Comparison of ENCODE assay signal across 1 cellular context in genomic region chr3:46565607-46566039, GRCh38.
TF ChIP-seq lines count a peak whose summit lies in the region.

No MANE protein-coding gene starts in this region.

TF ChIP-seq in HepG2, 621 proteins besides CTCF, POLR2A, EP300 and RAD21 (continued from another document and continues in another):
- TF ChIP-seq SMYD3 (CRISPR knock-in tag; IDR thresholded peaks at IDR 0.05) (no peak), SPEN (CRISPR knock-in tag; IDR thresholded peaks at IDR 0.05; ENCODE audit: low read depth) (no peak), ZBTB7B (CRISPR knock-in tag; IDR thresholded peaks at IDR 0.05) (no peak), PAWR (CRISPR knock-in tag; IDR thresholded peaks at IDR 0.05; ENCODE audit: borderline replicate concordance) (no peak), ZNF260 (CRISPR knock-in tag; IDR thresholded peaks at IDR 0.05; ENCODE audit: borderline replicate concordance, low read depth) (no peak), EEA1 (CRISPR knock-in tag; IDR thresholded peaks at IDR 0.05; ENCODE audit: borderline replicate concordance) (0 out of 2 replicates have a peak, but pooled peaks have one; percentile 44), PLRG1 (conservative IDR thresholded peaks at IDR 0.05) (no peak), CBX1 (IDR thresholded peaks at IDR 0.05; ENCODE audit: low read depth) (no peak), GATAD2A (CRISPR knock-in tag; IDR thresholded peaks at IDR 0.05) (peak; percentile 36; the same call in 1 of the 2 replicates), ZFP90 (CRISPR knock-in tag; IDR thresholded peaks at IDR 0.05; ENCODE audit: borderline replicate concordance) (0 out of 2 replicates have a peak, but pooled peaks have one; percentile 9), BRF2 (CRISPR knock-in tag; IDR thresholded peaks at IDR 0.05) (no peak), SP2 (CRISPR knock-in tag; IDR thresholded peaks at IDR 0.05) (no peak), ZFP1 (CRISPR knock-in tag; IDR thresholded peaks at IDR 0.05) (no peak), REXO4 (CRISPR knock-in tag; IDR thresholded peaks at IDR 0.05; ENCODE audit: borderline replicate concordance) (no peak), ATF4 (CRISPR knock-in tag; IDR thresholded peaks at IDR 0.05) (no peak), SALL1 (CRISPR knock-in tag; IDR thresholded peaks at IDR 0.05) (peak; percentile 50), GABPB1 (CRISPR knock-in tag; IDR thresholded peaks at IDR 0.05) (no peak), SNAPC2 (CRISPR knock-in tag; IDR thresholded peaks at IDR 0.05) (no peak), SP5 (CRISPR knock-in tag; IDR thresholded peaks at IDR 0.05; ENCODE audit: borderline replicate concordance, low read depth) (no peak), HOXD1 (CRISPR knock-in tag; IDR thresholded peaks at IDR 0.05) (no peak), TARDBP (CRISPR knock-in tag; IDR thresholded peaks at IDR 0.05) (no peak), CHD2 (IDR thresholded peaks at IDR 0.05; ENCODE audit: low read depth, low read length) (no peak), FOSL1 (CRISPR knock-in tag; IDR thresholded peaks at IDR 0.05; ENCODE audit: borderline replicate concordance) (no peak), KAT8 (CRISPR knock-in tag; IDR thresholded peaks at IDR 0.05) (peak; percentile 12; the same call in 1 of the 2 replicates), ZSCAN29 (CRISPR knock-in tag; conservative IDR thresholded peaks at IDR 0.05) (no peak), U2AF2 (IDR thresholded peaks at IDR 0.05; ENCODE audit: low read depth, low read length) (no peak), SSRP1 (CRISPR knock-in tag; IDR thresholded peaks at IDR 0.05) (no peak), ZNF775 (CRISPR knock-in tag; IDR thresholded peaks at IDR 0.05; ENCODE audit: borderline replicate concordance) (no peak), ZNF264 (CRISPR knock-in tag; IDR thresholded peaks at IDR 0.05) (no peak), PCBP1 (IDR thresholded peaks at IDR 0.05; ENCODE audit: borderline replicate concordance, low read depth, low read length) (no peak), ZNF468 (CRISPR knock-in tag; IDR thresholded peaks at IDR 0.05) (no peak), KDM4B (CRISPR knock-in tag; IDR thresholded peaks at IDR 0.05) (no peak; the same call in 1 of the 2 replicates), ZNF142 (CRISPR knock-in tag; IDR thresholded peaks at IDR 0.05) (no peak), GMEB2 (CRISPR knock-in tag; IDR thresholded peaks at IDR 0.05; ENCODE audit: low read depth) (no peak), RERE (CRISPR knock-in tag; IDR thresholded peaks at IDR 0.05; ENCODE audit: low read depth) (no peak), THAP9 (CRISPR knock-in tag; IDR thresholded peaks at IDR 0.05; ENCODE audit: borderline replicate concordance) (peak; percentile 54; the same call in 1 of the 2 replicates), ZNF567 (CRISPR knock-in tag; IDR thresholded peaks at IDR 0.05; ENCODE audit: borderline replicate concordance) (peak; percentile 46; the same call in 1 of the 2 replicates), ZSCAN30 (CRISPR knock-in tag; IDR thresholded peaks at IDR 0.05) (no peak), FOXK1 (CRISPR knock-in tag; IDR thresholded peaks at IDR 0.05; ENCODE audit: borderline replicate concordance, low read depth) (no peak), ZNF484 (CRISPR knock-in tag; IDR thresholded peaks at IDR 0.05; ENCODE audit: borderline replicate concordance, low read depth) (no peak), MEIS2 (CRISPR knock-in tag; IDR thresholded peaks at IDR 0.05) (0 out of 2 replicates have a peak, but pooled peaks have one; percentile 37), FLYWCH1 (CRISPR knock-in tag; IDR thresholded peaks at IDR 0.05) (no peak), ZNF276 (CRISPR knock-in tag; IDR thresholded peaks at IDR 0.05; ENCODE audit: low read depth) (no peak), MED1 (CRISPR knock-in tag; IDR thresholded peaks at IDR 0.05) (0 out of 2 replicates have a peak, but pooled peaks have one; percentile 4), ZFP36L2 (CRISPR knock-in tag; IDR thresholded peaks at IDR 0.05) (no peak), ZNF44 (CRISPR knock-in tag; IDR thresholded peaks at IDR 0.05) (no peak), ZNF496 (CRISPR knock-in tag; IDR thresholded peaks at IDR 0.05; ENCODE audit: insufficient replicate concordance) (no peak), ZFX (CRISPR knock-in tag; IDR thresholded peaks at IDR 0.05; ENCODE audit: low read depth) (peak; percentile 28; the same call in 1 of the 2 replicates), SIX1 (CRISPR knock-in tag; IDR thresholded peaks at IDR 0.05; ENCODE audit: borderline replicate concordance) (no peak), PAF1 (CRISPR knock-in tag; IDR thresholded peaks at IDR 0.05) (no peak)
